ENCODE assay signal across 10 cellular contexts in the genomic region with DNA sequence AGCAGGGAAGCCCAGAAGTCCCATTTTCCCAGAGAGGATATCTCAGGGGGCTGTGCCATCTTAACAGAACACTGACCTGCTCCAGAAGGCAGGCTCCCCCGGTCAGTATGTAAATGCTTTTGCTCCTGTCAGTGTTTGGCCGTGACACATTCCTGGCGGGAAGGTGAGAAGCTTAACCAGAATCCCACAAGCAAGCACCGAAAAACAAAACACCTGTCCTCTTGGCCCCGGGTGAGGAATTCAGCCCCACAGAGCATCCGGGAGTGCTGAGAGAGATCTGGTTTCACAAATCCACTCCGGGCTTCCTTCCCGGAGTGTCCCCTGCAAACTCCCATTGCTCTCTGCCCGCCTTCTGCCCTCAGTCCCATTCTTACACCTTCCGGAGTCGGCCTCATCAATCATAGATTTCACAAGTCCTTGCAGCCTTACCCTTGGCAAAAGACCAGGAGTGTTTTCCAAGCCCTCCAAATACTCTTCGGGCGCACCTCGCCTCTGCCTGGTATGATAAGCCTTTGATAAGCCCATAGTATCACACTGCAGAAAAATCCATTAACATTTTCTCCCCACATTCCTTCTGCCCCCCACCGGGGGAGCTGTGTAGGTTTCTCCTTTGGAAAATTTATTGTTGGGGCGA. TPM values are rescaled to one million over a fixed set of nuclear protein-coding genes. Genes with fewer than 3 reads are reported as not detected.
DNase-seq lines count a peak whose midpoint lies in the region; ATAC-seq, FAIRE-seq and TF ChIP-seq lines count a peak whose summit lies in the region.
"Had no signal": no experiment of that assay in that cellular context is flagged by ENCODE, and none has a peak within 500 bp of the region (broad histone marks: within the 10 kb centered on the region; RNA-seq: fewer than 3 reads in every experiment).

No MANE protein-coding gene starts in this region.

- H3K4me1 ChIP-seq in mesenchymal stem cell (ENCODE audit: control insufficient read depth, insufficient read depth, low read depth, low read length) (peaks cover 5% of the 10 kb centered on the region), upper lobe of left lung (peaks cover 44 to 66% (median 55%) of the 10 kb centered on the region in 4 donors), heart left ventricle (peaks cover 0 to 44% (median 10%) of the 10 kb centered on the region in 12 donors)

- peak in 1 of 4 donors; percentile 40 for TF ChIP-seq POLR2A in upper lobe of left lung (IDR thresholded peaks at IDR 0.05)
- no peak for TF ChIP-seq POLR2A in heart left ventricle (IDR thresholded peaks at IDR 0.05)

- H3K36me3 ChIP-seq in mesenchymal stem cell (ENCODE audit: control insufficient read depth in 1 of 2, insufficient read depth in 2 of 2, low read depth in 1 of 2, low read length in 2 of 2) = peaks cover 95 to 100% of the 10 kb centered on the region in 2 experiments
- peaks cover 36 to 100% (median 93%) of the 10 kb centered on the region in 4 donors for H3K36me3 ChIP-seq in upper lobe of left lung
- H3K36me3 ChIP-seq in heart left ventricle = peaks cover 6 to 100% (median 100%) of the 10 kb centered on the region in 9 donors

- H3K9ac ChIP-seq in mesenchymal stem cell (ENCODE audit: low read length) = peak overlapping the region; percentile 28

- H3K36me3 Mint-ChIP-seq in activated naive CD4-positive, alpha-beta T cell treated with anti-CD3 and anti-CD28 coated beads, Interleukin-2, amount 50 U/mL, for 24 hours = peaks cover 19% of the 10 kb centered on the region
- H3K36me3 Mint-ChIP-seq in brain = peaks cover 81% of the 10 kb centered on the region

- H3K4me3 Mint-ChIP-seq in activated naive CD4-positive, alpha-beta T cell treated with anti-CD3 and anti-CD28 coated beads, Interleukin-2, amount 50 U/mL, for 24 hours = no peak overlapping the region
- peak overlapping the region in 1 of 5 experiments; percentile 54 for H3K4me3 Mint-ChIP-seq in brain

- no peaks in the 10 kb centered on the region for H3K9me3 ChIP-seq in mesenchymal stem cell (ENCODE audit: control insufficient read depth, low read length)
- no peaks in the 10 kb centered on the region for H3K9me3 ChIP-seq in upper lobe of left lung
- H3K9me3 ChIP-seq in heart left ventricle = no peaks in the 10 kb centered on the region

- no peak overlapping the region for H2BK120ac ChIP-seq in mesenchymal stem cell (ENCODE audit: low read depth, low read length)

- peaks cover 5% of the 10 kb centered on the region for H3K79me1 ChIP-seq in mesenchymal stem cell (replicated peaks; ENCODE audit: low read length, poor library complexity, severe bottlenecking)

- H3K4me3 ChIP-seq in mesenchymal stem cell (ENCODE audit: insufficient read depth in 1 of 2, low read depth in 1 of 2, low read length in 2 of 2) = no peak overlapping the region
- peak overlapping the region in 1 of 4 donors; percentile 21 for H3K4me3 ChIP-seq in upper lobe of left lung
- H3K4me3 ChIP-seq in heart left ventricle = no peak overlapping the region

- no peak overlapping the region for H2BK15ac ChIP-seq in mesenchymal stem cell (ENCODE audit: low read depth, poor library complexity, severe bottlenecking)

- H3K27me3 ChIP-seq in mesenchymal stem cell (ENCODE audit: control insufficient read depth in 1 of 2, insufficient read depth in 1 of 2, low read length in 2 of 2) (no peaks in the 10 kb centered on the region), upper lobe of left lung (no peaks in the 10 kb centered on the region), heart left ventricle (no peaks in the 10 kb centered on the region)

- no peak overlapping the region for H4K91ac ChIP-seq in mesenchymal stem cell (ENCODE audit: low read length)

- H3K14ac ChIP-seq in mesenchymal stem cell (ENCODE audit: low read length in 2 of 2) = no peak overlapping the region

- H2AK5ac ChIP-seq in mesenchymal stem cell (ENCODE audit: low read length, severe bottlenecking) = no peak overlapping the region

- H3K4me2 ChIP-seq in mesenchymal stem cell (ENCODE audit: low read length, poor library complexity, severe bottlenecking) = no peak overlapping the region

- intact Hi-C loops in heart left ventricle (cut with DNase I) = no loop called here

- H3K27ac Mint-ChIP-seq in activated naive CD4-positive, alpha-beta T cell treated with anti-CD3 and anti-CD28 coated beads, Interleukin-2, amount 50 U/mL, for 24 hours = peak overlapping the region; percentile 79
- peak overlapping the region in 3 of 5 experiments; percentile 35 to 76 (median 70) for H3K27ac Mint-ChIP-seq in brain

- peak; percentile 11 to 79 for ATAC-seq in upper lobe of left lung (ENCODE audit: low FRiP score in 2 of 2)
- ATAC-seq in heart left ventricle = no peak

- TF ChIP-seq EP300 in upper lobe of left lung (IDR thresholded peaks at IDR 0.05) = peak in 1 of 4 donors; percentile 28

- no peak for DNase-seq in activated naive CD4-positive, alpha-beta T cell treated with anti-CD3 and anti-CD28 coated beads, Interleukin-2, amount 50 U/mL, for 16 hours
- DNase-seq in mesenchymal stem cell (no peak), upper lobe of left lung (peak in 1 of 2 donors; percentile 67), HPDE6-E6E7 (ENCODE audit: extremely low spot score) (no peak), HTR-8/SVneo (ENCODE audit: insufficient read length, low spot score) (no peak), heart left ventricle (no peak)
- DNase-seq: NCI-H524 treated with DMSO at 0.1 percent for 48 hours, nucleus accumbens had no signal

- H3K4ac ChIP-seq in mesenchymal stem cell (ENCODE audit: low read depth in 1 of 2, low read length in 2 of 2) = no peak overlapping the region

- 92% methylated on average over 16 of the region's 16 CpGs for WGBS in mesenchymal stem cell
- 31 to 42% methylated on average over 15 to 16 of the region's 16 CpGs for WGBS in upper lobe of left lung, 2 donors
- 69 to 78% (median 71%) methylated on average over 14 to 16 of the region's 16 CpGs for WGBS in heart left ventricle, 4 donors

- H3K27me3 Mint-ChIP-seq in activated naive CD4-positive, alpha-beta T cell treated with anti-CD3 and anti-CD28 coated beads, Interleukin-2, amount 50 U/mL, for 24 hours = no peaks in the 10 kb centered on the region
- H3K27me3 Mint-ChIP-seq in brain = peaks cover 5% of the 10 kb centered on the region

- H3K4me1 Mint-ChIP-seq in activated naive CD4-positive, alpha-beta T cell treated with anti-CD3 and anti-CD28 coated beads, Interleukin-2, amount 50 U/mL, for 24 hours = peaks cover 33% of the 10 kb centered on the region
- H3K4me1 Mint-ChIP-seq in brain = no peaks in the 10 kb centered on the region

- FAIRE-seq in HTR-8/SVneo (lab: Jason Lieb, UNC) = no peak

- no peak overlapping the region for H4K8ac ChIP-seq in mesenchymal stem cell (ENCODE audit: low read length)

- TF ChIP-seq CTCF in brain (conservative IDR thresholded peaks at IDR 0.05) (no peak), upper lobe of left lung (IDR thresholded peaks at IDR 0.05) (peak in 1 of 6 experiments; percentile 38), heart left ventricle (IDR thresholded peaks at IDR 0.05) (no peak)

- H2AFZ ChIP-seq in mesenchymal stem cell (ENCODE audit: low read depth, low read length) = no peak overlapping the region

- no peak overlapping the region for H2BK12ac ChIP-seq in mesenchymal stem cell (ENCODE audit: low read length in 2 of 2)

- peak overlapping the region; percentile 45 for H3K27ac ChIP-seq in mesenchymal stem cell (ENCODE audit: low read length, poor library complexity, severe bottlenecking)
- peak overlapping the region; percentile 68 to 77 (median 73) for H3K27ac ChIP-seq in upper lobe of left lung
- peak overlapping the region in 2 of 12 donors; percentile 14 to 100 for H3K27ac ChIP-seq in heart left ventricle

- no peak overlapping the region for H2BK5ac ChIP-seq in mesenchymal stem cell (ENCODE audit: low read depth, low read length, poor library complexity, severe bottlenecking)

- H3K9me3 Mint-ChIP-seq in activated naive CD4-positive, alpha-beta T cell treated with anti-CD3 and anti-CD28 coated beads, Interleukin-2, amount 50 U/mL, for 24 hours = no peaks in the 10 kb centered on the region
- H3K9me3 Mint-ChIP-seq in brain = no peaks in the 10 kb centered on the region

- no peak overlapping the region for H3K18ac ChIP-seq in mesenchymal stem cell (ENCODE audit: low read depth in 1 of 2, low read length in 2 of 2)

- H3K23ac ChIP-seq in mesenchymal stem cell (ENCODE audit: low read length in 2 of 2) = no peak overlapping the region

RNA-seq across cellular contexts. Expression of a gene that starts 12.2 kb away (rescaled TPM):
- polyA plus RNA-seq in brain (ENCODE audit: insufficient read depth, low read depth, low replicate concordance) = 171 TPM
- 881 TPM for polyA plus RNA-seq in mesenchymal stem cell (2013, experiment 1 of 2)
- polyA plus RNA-seq in mesenchymal stem cell (2013, experiment 2 of 2) = 886 TPM
- total RNA-seq in upper lobe of left lung = 100 to 1,000 TPM; 258 to 569 (median 392) TPM
- total RNA-seq in heart left ventricle = 100 to 1,000 TPM in 3 of 9 donors, 10 to 100 TPM in 6; 49.2 to 260 (median 92.1) TPM
- polyA plus RNA-seq in heart left ventricle = 100 to 1,000 TPM in 1 of 2 donors, 10 to 100 TPM in 1; 65.0 to 175 TPM

RNA-seq across cellular contexts. Expression of a gene that starts 23.2 kb away (rescaled TPM):
- polyA plus RNA-seq in brain (ENCODE audit: insufficient read depth, low read depth, low replicate concordance) (47.7 TPM), heart left ventricle (10 to 100 TPM in 1 of 2 donors, 1 to 10 TPM in 1; 7.8 to 32.2 TPM)
- 54.8 TPM for polyA plus RNA-seq in mesenchymal stem cell (2013, experiment 1 of 2)
- 54.2 TPM for polyA plus RNA-seq in mesenchymal stem cell (2013, experiment 2 of 2)
- total RNA-seq in upper lobe of left lung (100 to 1,000 TPM in 1 of 6 donors, 10 to 100 TPM in 5; 29.3 to 117 (median 60.6) TPM), heart left ventricle (10 to 100 TPM; 10.9 to 53.7 (median 23.7) TPM)

RNA-seq across cellular contexts. Expression of a gene that starts 55.0 kb away (rescaled TPM):
- polyA plus RNA-seq in brain (ENCODE audit: insufficient read depth, low read depth, low replicate concordance) (0.17 TPM), heart left ventricle (under 1 TPM; 0.12 to 0.30 TPM)
- not detected for polyA plus RNA-seq in mesenchymal stem cell (2013, experiment 1 of 2)
- not detected for polyA plus RNA-seq in mesenchymal stem cell (2013, experiment 2 of 2)
- total RNA-seq in upper lobe of left lung (10 to 100 TPM in 2 of 6 donors, 1 to 10 TPM in 4; 5.9 to 12.6 (median 8.2) TPM), heart left ventricle (1 to 10 TPM in 2 of 9 donors, under 1 TPM in 3, not detected in 4; 0.16 to 1.8 (median 0.44) TPM)

Comparison
In these comparisons a context has a peak if more than half of its experiments do, and no peak if none do; other contexts are left out.
1. ATAC-seq: peak in upper lobe of left lung (2 of 2); none in heart left ventricle (0 of 4).